1 cellular context compared by ENCODE assay signal in genomic region chr17:77307479-77308198, GRCh38.
TF ChIP-seq lines count a peak whose summit lies in the region.

No MANE protein-coding gene starts in this region.

TF ChIP-seq in IMR-90, 13 proteins besides CTCF, POLR2A, EP300 and RAD21:
- no peak for TF ChIP-seq RCOR1 (IDR thresholded peaks at IDR 0.05; ENCODE audit: insufficient replicate concordance, low read length)
- no peak for TF ChIP-seq NFE2L2 (IDR thresholded peaks at IDR 0.05; ENCODE audit: low read depth, low read length)
- no peak for TF ChIP-seq MAZ (IDR thresholded peaks at IDR 0.05; ENCODE audit: borderline replicate concordance, low read depth, low read length)
- no peak for TF ChIP-seq RFX5 (IDR thresholded peaks at IDR 0.05; ENCODE audit: low read depth, low read length)
- TF ChIP-seq CHD1 (IDR thresholded peaks at IDR 0.05; ENCODE audit: low read depth, low read length), result no peak
- no peak for TF ChIP-seq SMC3 (IDR thresholded peaks at IDR 0.05; ENCODE audit: low read depth, low read length)
- TF ChIP-seq CEBPB (IDR thresholded peaks at IDR 0.05; ENCODE audit: low read depth, low read length), result no peak
- no peak for TF ChIP-seq FOS (IDR thresholded peaks at IDR 0.05; ENCODE audit: low read depth, low read length)
- no peak for TF ChIP-seq BHLHE40 (IDR thresholded peaks at IDR 0.05; ENCODE audit: low read depth, low read length)
- TF ChIP-seq MAFK (IDR thresholded peaks at IDR 0.05; ENCODE audit: low read depth, low read length), result no peak
- TF ChIP-seq MXI1 (IDR thresholded peaks at IDR 0.05; ENCODE audit: borderline replicate concordance, low read depth, low read length), result no peak
- no peak for TF ChIP-seq ELK1 (IDR thresholded peaks at IDR 0.05; ENCODE audit: borderline replicate concordance, low read depth, low read length)
- TF ChIP-seq USF2 (IDR thresholded peaks at IDR 0.05; ENCODE audit: low read depth, low read length), result no peak
TF ChIP-seq in IMR-90: peak in this region for 0.
